4 cellular contexts compared by ENCODE assay signal in genomic region chr2:129459881-129460280, GRCh38.
"Had no signal": no experiment of that assay in that cellular context is flagged by ENCODE, and none has a peak within 500 bp of the region (broad histone marks: within the 10 kb centered on the region; RNA-seq: fewer than 3 reads in every experiment).

No MANE protein-coding gene starts in this region.

- H3K9me3 Mint-ChIP-seq: IgD-negative memory B cell had no signal

- H3K4me1 Mint-ChIP-seq: GM23338, H9, IgD-negative memory B cell had no signal

- H3K27me3 Mint-ChIP-seq: IgD-negative memory B cell had no signal

- H3K36me3 Mint-ChIP-seq: IgD-negative memory B cell had no signal

- H3K27ac Mint-ChIP-seq: GM23338, H9 had no signal

- DNase-seq: H9, HCEC 1CT had no signal

- H3K4me3 Mint-ChIP-seq: GM23338, H9, IgD-negative memory B cell had no signal

- H3K4me3 ChIP-seq: GM23338 had no signal
